Comparison of ENCODE assay signal across 18 cellular contexts in the genomic region with DNA sequence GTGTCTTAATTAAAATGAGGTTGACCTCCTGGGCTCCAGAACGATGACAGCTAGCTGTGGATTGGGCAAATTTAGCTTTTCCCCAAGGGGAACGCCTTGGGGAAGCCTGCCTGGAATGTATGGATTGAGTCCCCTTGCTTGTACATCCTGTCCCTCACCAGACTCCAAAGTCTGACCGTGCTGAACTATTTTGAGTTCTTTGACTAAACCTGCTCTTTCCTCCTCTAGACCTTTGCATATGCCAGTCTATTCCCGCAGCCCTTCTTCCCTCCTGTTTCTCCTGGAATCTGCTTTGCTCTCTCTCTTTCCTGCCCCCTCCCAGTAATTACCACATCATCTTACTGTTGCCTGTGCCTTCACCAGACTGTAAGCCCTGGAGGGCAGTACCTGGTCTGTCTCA. TPM values are rescaled to one million over a fixed set of nuclear protein-coding genes. Genes with fewer than 3 reads are reported as not detected.
DNase-seq lines count a peak whose midpoint lies in the region; ATAC-seq and TF ChIP-seq lines count a peak whose summit lies in the region.
"Had no signal": no experiment of that assay in that cellular context is flagged by ENCODE, and none has a peak within 500 bp of the region (broad histone marks: within the 10 kb centered on the region; RNA-seq: fewer than 3 reads in every experiment).

No MANE protein-coding gene starts in this region.

- no peak for DNase-seq in CD4-positive, CD25-positive, alpha-beta regulatory T cell
- DNase-seq in GM10266 (ENCODE audit: extremely low spot score) (peak; percentile 1), NCI-H2107 treated with DMSO at 0.1 percent for 48 hours (lab: John Stamatoyannopoulos, UW; ENCODE audit: unreplicated experiment) (no peak), cortex of kidney (lab: John Stamatoyannopoulos, UW) (no peak)
- no peak for DNase-seq in activated naive CD8-positive, alpha-beta T cell treated with anti-CD3 and anti-CD28 coated beads for 36 hours
- DNase-seq in naive thymus-derived CD8-positive, alpha-beta T cell = no peak
- DNase-seq in NK-92 treated with Interleukin-12 subunit alpha and Interleukin-12 subunit beta, amount 100 ng/mL, for 24 hours (lab: John Stamatoyannopoulos, UW) = no peak
- DNase-seq: activated gamma-delta T cell; DMS153; heart right ventricle; NCI-H1436 treated with DMSO at 0.1 percent for 48 hours; NCI-H446 treated with DMSO at 0.1 percent for 48 hours; stimulated activated CD4-positive, alpha-beta T cell treated with anti-CD3 and anti-CD28 coated beads, Interleukin-4, amount 100 ng/mL, for 24 hours; T-helper 9 cell; tibial artery had no signal

- no peaks in the 10 kb centered on the region for H3K9me3 ChIP-seq in CD4-positive, CD25-positive, alpha-beta regulatory T cell (ENCODE audit: control insufficient read depth in 2 of 2, low read length in 2 of 2)
- H3K9me3 ChIP-seq: heart right ventricle, tibial artery had no signal

- no peak for TF ChIP-seq CTCF in GM10266 (IDR thresholded peaks at IDR 0.05; ENCODE audit: control insufficient read depth, insufficient read depth, low read depth, missing control alignments)

- H3K4me3 ChIP-seq in CD4-positive, CD25-positive, alpha-beta regulatory T cell (ENCODE audit: low read depth, low read length) = no peak overlapping the region
- H3K4me3 ChIP-seq: heart right ventricle, skin epidermis, tibial artery had no signal

- H3K27ac ChIP-seq in CD4-positive, CD25-positive, alpha-beta regulatory T cell (ENCODE audit: insufficient read depth, low read length, poor library complexity, severe bottlenecking) = no peak overlapping the region
- H3K27ac ChIP-seq: tibial artery had no signal

- H3K4me3 Mint-ChIP-seq in CD4-positive, CD25-positive, alpha-beta regulatory T cell = peak overlapping the region in 3 of 4 donors; percentile 36 to 68 (median 68)
- no peak overlapping the region for H3K4me3 Mint-ChIP-seq in activated naive CD8-positive, alpha-beta T cell treated with anti-CD3 and anti-CD28 coated beads for 36 hours
- H3K4me3 Mint-ChIP-seq in naive thymus-derived CD8-positive, alpha-beta T cell = peak overlapping the region in 8 of 10 donors; percentile 3 to 67 (median 46)

- H3K27me3 ChIP-seq in CD4-positive, CD25-positive, alpha-beta regulatory T cell (ENCODE audit: control insufficient read depth, insufficient read depth, low read length) = no peaks in the 10 kb centered on the region
- H3K27me3 ChIP-seq: heart right ventricle, tibial artery had no signal

- peaks cover 0 to 2% (median 0%) of the 10 kb centered on the region in 7 donors for H3K9me3 Mint-ChIP-seq in CD4-positive, CD25-positive, alpha-beta regulatory T cell
- no peaks in the 10 kb centered on the region for H3K9me3 Mint-ChIP-seq in activated naive CD8-positive, alpha-beta T cell treated with anti-CD3 and anti-CD28 coated beads for 36 hours
- no peaks in the 10 kb centered on the region for H3K9me3 Mint-ChIP-seq in naive thymus-derived CD8-positive, alpha-beta T cell

- peaks cover 11% of the 10 kb centered on the region for H3K36me3 Mint-ChIP-seq in CD4-positive, CD25-positive, alpha-beta regulatory T cell
- no peaks in the 10 kb centered on the region for H3K36me3 Mint-ChIP-seq in activated naive CD8-positive, alpha-beta T cell treated with anti-CD3 and anti-CD28 coated beads for 36 hours
- H3K36me3 Mint-ChIP-seq in naive thymus-derived CD8-positive, alpha-beta T cell = peaks cover 0 to 4% (median 0%) of the 10 kb centered on the region in 3 donors

- H3K36me3 ChIP-seq in CD4-positive, CD25-positive, alpha-beta regulatory T cell (ENCODE audit: control insufficient read depth, insufficient read depth, low read length) = no peaks in the 10 kb centered on the region
- H3K36me3 ChIP-seq: heart right ventricle, tibial artery had no signal

- POLR2A ChIA-PET in naive thymus-derived CD8-positive, alpha-beta T cell (lab: Charles Lee) = interaction anchor here (2.5 to 5.1 kb wide), 3 partner anchors 14 to 80 kb away, joined by 9 to 146 read pairs (median 28); a partner anchor contains a TSS

- peaks cover 11 to 43% (median 31%) of the 10 kb centered on the region in 4 donors for H3K4me1 Mint-ChIP-seq in CD4-positive, CD25-positive, alpha-beta regulatory T cell
- peaks cover 24% of the 10 kb centered on the region for H3K4me1 Mint-ChIP-seq in activated naive CD8-positive, alpha-beta T cell treated with anti-CD3 and anti-CD28 coated beads for 36 hours
- H3K4me1 Mint-ChIP-seq in naive thymus-derived CD8-positive, alpha-beta T cell = peaks cover 13 to 40% (median 36%) of the 10 kb centered on the region in 4 donors

- peak overlapping the region; percentile 89 to 100 (median 94) for H3K27ac Mint-ChIP-seq in CD4-positive, CD25-positive, alpha-beta regulatory T cell
- peak overlapping the region; percentile 68 for H3K27ac Mint-ChIP-seq in activated naive CD8-positive, alpha-beta T cell treated with anti-CD3 and anti-CD28 coated beads for 36 hours
- peak overlapping the region; percentile 43 to 99 (median 90) for H3K27ac Mint-ChIP-seq in naive thymus-derived CD8-positive, alpha-beta T cell

- H3K4me1 ChIP-seq in CD4-positive, CD25-positive, alpha-beta regulatory T cell (ENCODE audit: control insufficient read depth, insufficient read depth, low read length, poor library complexity, severe bottlenecking) = peaks cover 35% of the 10 kb centered on the region
- H3K4me1 ChIP-seq: tibial artery had no signal

- ATAC-seq in CD4-positive, CD25-positive, alpha-beta regulatory T cell (ENCODE audit: low read depth in 2 of 2) = no peak
- ATAC-seq in naive thymus-derived CD8-positive, alpha-beta T cell = no peak
- no peak for ATAC-seq in HG03039 (IDR thresholded peaks at IDR 0.05; ENCODE audit: unreplicated experiment)
- ATAC-seq: heart right ventricle, Right ventricle myocardium inferior had no signal

- H3K27me3 Mint-ChIP-seq in CD4-positive, CD25-positive, alpha-beta regulatory T cell = peaks cover 18% of the 10 kb centered on the region
- H3K27me3 Mint-ChIP-seq in activated naive CD8-positive, alpha-beta T cell treated with anti-CD3 and anti-CD28 coated beads for 36 hours = no peaks in the 10 kb centered on the region
- H3K27me3 Mint-ChIP-seq in naive thymus-derived CD8-positive, alpha-beta T cell = peaks cover 0 to 2% (median 0%) of the 10 kb centered on the region in 5 donors

RNA-seq across cellular contexts. Expression of a gene that starts 11.5 kb away (rescaled TPM):
- total RNA-seq in CD4-positive, CD25-positive, alpha-beta regulatory T cell = 128 TPM
- polyA plus RNA-seq in CD4-positive, CD25-positive, alpha-beta regulatory T cell = 10 to 100 TPM in 3 of 4 donors, 1 to 10 TPM in 1; 9.4 to 12.2 (median 11.0) TPM
- total RNA-seq in activated naive CD8-positive, alpha-beta T cell treated with anti-CD3 and anti-CD28 coated beads for 36 hours = 10 to 100 TPM; 55.3 to 57.3 TPM
- total RNA-seq in naive thymus-derived CD8-positive, alpha-beta T cell = 10 to 100 TPM; 91.8 to 95.0 TPM
- 10 to 100 TPM; 13.0 to 19.4 (median 18.4) TPM for polyA plus RNA-seq in naive thymus-derived CD8-positive, alpha-beta T cell

RNA-seq across cellular contexts. Expression of a gene that starts 34.0 kb away (rescaled TPM):
- 53.5 TPM for total RNA-seq in CD4-positive, CD25-positive, alpha-beta regulatory T cell
- 100 to 1,000 TPM; 142 to 181 (median 173) TPM for polyA plus RNA-seq in CD4-positive, CD25-positive, alpha-beta regulatory T cell
- 10 to 100 TPM; 44.0 to 44.4 TPM for total RNA-seq in activated naive CD8-positive, alpha-beta T cell treated with anti-CD3 and anti-CD28 coated beads for 36 hours
- 10 to 100 TPM; 44.6 to 45.7 TPM for total RNA-seq in naive thymus-derived CD8-positive, alpha-beta T cell
- polyA plus RNA-seq in naive thymus-derived CD8-positive, alpha-beta T cell = 100 to 1,000 TPM; 122 to 158 (median 134) TPM
